8 cellular contexts compared by ENCODE assay signal in genomic region chr1:225882699-225883615, GRCh38. TPM values are rescaled to one million over a fixed set of nuclear protein-coding genes. Genes with fewer than 3 reads are reported as not detected.
DNase-seq lines count a peak whose midpoint lies in the region; ATAC-seq and TF ChIP-seq lines count a peak whose summit lies in the region.

No MANE protein-coding gene starts in this region.

- DNase-seq in GM10248 (ENCODE audit: extremely low spot score) (peak; percentile 60), HAP-1 (ENCODE audit: low spot score in 2 of 2) (peak; percentile 19 to 57), Kasumi-1 (lab: John Stamatoyannopoulos, UW) (peak; percentile 44 to 52), fibroblast of peridontal ligament (ENCODE audit: extremely low read depth) (peak; percentile 30), natural killer cell (no peak)
- peak; percentile 80 for DNase-seq in activated CD8-positive, alpha-beta memory T cell treated with anti-CD3 and anti-CD28 coated beads, Interleukin-2, amount 50 U/mL, for 48 hours
- DNase-seq in NK-92 treated with Interleukin-12 subunit alpha and Interleukin-12 subunit beta, amount 100 ng/mL, for 24 hours (lab: John Stamatoyannopoulos, UW), result no peak

- peak overlapping the region; percentile 72 to 83 for H3K27ac Mint-ChIP-seq in natural killer cell

- peak overlapping the region; percentile 77 for H3K27ac ChIP-seq in urinary bladder (ENCODE audit: low read depth)

- no peaks in the 10 kb centered on the region for H3K36me3 Mint-ChIP-seq in natural killer cell

- peak overlapping the region; percentile 91 for H3K4me3 Mint-ChIP-seq in natural killer cell

- in situ Hi-C loops in HAP-1 (cut with MboI; ENCODE audit: low sequenced_read_pairs), result no loop called here

- CTCF ChIA-PET in GM10248 (lab: Yijun Ruan, JAX), result interaction anchor here (0.8 to 4.6 kb wide), 23 partner anchors 8 to 408 kb away, joined by 3 to 34 read pairs (median 4); partner anchors contain the start of genes EPHX1 and SRP9

- intact Hi-C loops in natural killer cell (cut with micrococcal nuclease), result loop anchor here (1.0 kb wide), 1 partner anchor 14 kb away; no protein-coding TSS in a partner anchor

- peaks cover 5 to 10% of the 10 kb centered on the region in 2 donors for H3K27me3 Mint-ChIP-seq in natural killer cell (ENCODE audit: low read depth in 2 of 2)

- H3K4me1 ChIP-seq in HAP-1 (peaks cover 12% of the 10 kb centered on the region), urinary bladder (ENCODE audit: insufficient read depth) (no peaks in the 10 kb centered on the region)

- H3K4me3 ChIP-seq in HAP-1 (peak overlapping the region; percentile 73), urinary bladder (ENCODE audit: low read depth, low read length) (peak overlapping the region; percentile 92)

- peaks cover 34 to 49% of the 10 kb centered on the region in 2 donors for H3K4me1 Mint-ChIP-seq in natural killer cell

- H3K9me3 Mint-ChIP-seq in natural killer cell, result no peaks in the 10 kb centered on the region

- H3K36me3 ChIP-seq in HAP-1 (replicated peaks) (peaks cover 1% of the 10 kb centered on the region; the same call in 1 of the 2 replicates), urinary bladder (ENCODE audit: insufficient read depth) (no peaks in the 10 kb centered on the region)

- ATAC-seq in natural killer cell, result peak; percentile 32 to 45 (median 37)

- TF ChIP-seq CTCF in GM10248 (IDR thresholded peaks at IDR 0.05; ENCODE audit: control extremely low read depth, extremely low read depth, low read depth, missing control alignments) (no peak), natural killer cell (IDR thresholded peaks at IDR 0.05) (no peak)

- H3K9me3 ChIP-seq in HAP-1, result no peaks in the 10 kb centered on the region

- POLR2A ChIA-PET in GM10248 (lab: Yijun Ruan, JAX), result interaction anchor here (0.7 to 1.0 kb wide), 2 partner anchors 41 to 180 kb away, joined by 3 to 5 read pairs; partner anchors contain the start of genes H3-3A and PYCR2

- no peaks in the 10 kb centered on the region for H3K27me3 ChIP-seq in HAP-1 (ENCODE audit: low read depth)

- 7% methylated on average over 61 of the region's 61 CpGs for WGBS in urinary bladder

RNA-seq across cellular contexts. Expression of gene TMEM63A, which starts 0.8 kb away (rescaled TPM):
- total RNA-seq in natural killer cell (100 to 1,000 TPM; 101 to 166 (median 113) TPM), urinary bladder (53.7 TPM)
- polyA plus RNA-seq in urinary bladder, result 28.1 TPM

RNA-seq across cellular contexts. Expression of gene LEFTY1, which starts 6.0 kb away (rescaled TPM):
- not detected for total RNA-seq in natural killer cell
- total RNA-seq in urinary bladder, result 0.79 TPM
- 0.35 TPM for polyA plus RNA-seq in urinary bladder

RNA-seq across cellular contexts. Expression of gene PYCR2, which starts 41.1 kb away (rescaled TPM):
- total RNA-seq in natural killer cell (10 to 100 TPM; 57.7 to 74.5 (median 62.6) TPM), urinary bladder (19.5 TPM)
- polyA plus RNA-seq in urinary bladder, result 100 TPM

RNA-seq across cellular contexts. Expression of gene LEFTY2, which starts 58.1 kb away (rescaled TPM):
- total RNA-seq in natural killer cell (not detected), urinary bladder (3.9 TPM)
- 0.34 TPM for polyA plus RNA-seq in urinary bladder

Comparison
In these comparisons a context has a peak if more than half of its experiments do, and no peak if none do; other contexts are left out.
1. DNase-seq: peak in GM10248 (single experiment), HAP-1 (2 of 2), Kasumi-1 (2 of 2), activated CD8-positive, alpha-beta memory T cell treated with anti-CD3 and anti-CD28 coated beads, Interleukin-2, amount 50 U/mL, for 48 hours (single experiment) and fibroblast of peridontal ligament (single experiment); none in natural killer cell (single experiment) and NK-92 treated with Interleukin-12 subunit alpha and Interleukin-12 subunit beta, amount 100 ng/mL, for 24 hours (single experiment).